8 cellular contexts compared by ENCODE assay signal in genomic region chr6:45479834-45480696, GRCh38.
DNase-seq lines count a peak whose midpoint lies in the region; ATAC-seq and TF ChIP-seq lines count a peak whose summit lies in the region.

No MANE protein-coding gene starts in this region.

- no peaks in the 10 kb centered on the region for H3K36me3 ChIP-seq in suprapubic skin
- no peaks in the 10 kb centered on the region for H3K36me3 ChIP-seq in stomach

- TF ChIP-seq POLR2A in suprapubic skin (IDR thresholded peaks at IDR 0.05) = no peak
- TF ChIP-seq POLR2A in stomach (IDR thresholded peaks at IDR 0.05) = no peak

- DNase-seq in AG08395 (ENCODE audit: low spot score) (peak; percentile 32), choroid plexus epithelial cell (ENCODE audit: low read depth) (peak; percentile 97), suprapubic skin (ENCODE audit: low spot score in 2 of 2) (no peak), NCI-H774 (lab: John Stamatoyannopoulos, UW) (no peak), stomach (no peak), cerebellum (ENCODE audit: low spot score) (no peak)

- H3K27me3 ChIP-seq in suprapubic skin (no peaks in the 10 kb centered on the region), stomach (no peaks in the 10 kb centered on the region)

- H3K4me3 ChIP-seq in choroid plexus epithelial cell (ENCODE audit: low read depth, low read length) (no peak overlapping the region), suprapubic skin (no peak overlapping the region), stomach (no peak overlapping the region)

- no peak for TF ChIP-seq EP300 in suprapubic skin (IDR thresholded peaks at IDR 0.05)
- TF ChIP-seq EP300 in stomach (IDR thresholded peaks at IDR 0.05) = no peak

- intact Hi-C loops in stomach (cut with DNase I; ENCODE audit: low total_unique reads) = no loop called here

- H3K27ac ChIP-seq in suprapubic skin = peak overlapping the region; percentile 34
- H3K27ac ChIP-seq in stomach = peak overlapping the region in 2 of 5 donors; percentile 12 to 44

- ATAC-seq in GM19023 (IDR thresholded peaks at IDR 0.05; ENCODE audit: unreplicated experiment) (peak; percentile 71), HG03342 (IDR thresholded peaks at IDR 0.05; ENCODE audit: unreplicated experiment) (peak; percentile 87)

- WGBS in suprapubic skin = 48% methylated on average over 7 of the region's 7 CpGs
- WGBS in stomach, 5 donors = 27 to 42% (median 36%) methylated on average over 7 of the region's 7 CpGs

- H3K4me1 ChIP-seq in suprapubic skin (peaks cover 19% of the 10 kb centered on the region), stomach (peaks cover 8 to 40% (median 14%) of the 10 kb centered on the region in 4 donors)

- no peak for TF ChIP-seq CTCF in choroid plexus epithelial cell (conservative IDR thresholded peaks at IDR 0.05; ENCODE audit: low read depth, low read length)
- no peak for TF ChIP-seq CTCF in suprapubic skin (IDR thresholded peaks at IDR 0.05)
- no peak for TF ChIP-seq CTCF in stomach (IDR thresholded peaks at IDR 0.05)

- H3K9me3 ChIP-seq in suprapubic skin (no peaks in the 10 kb centered on the region), stomach (no peaks in the 10 kb centered on the region)

Comparison
In these comparisons a context has a peak if more than half of its experiments do, and no peak if none do; other contexts are left out.
1. DNase-seq: peak in AG08395 (single experiment) and choroid plexus epithelial cell (single experiment); none in suprapubic skin (0 of 2), NCI-H774 (single experiment), stomach (single experiment) and cerebellum (single experiment).